22 cellular contexts compared by ENCODE assay signal in the genomic region with DNA sequence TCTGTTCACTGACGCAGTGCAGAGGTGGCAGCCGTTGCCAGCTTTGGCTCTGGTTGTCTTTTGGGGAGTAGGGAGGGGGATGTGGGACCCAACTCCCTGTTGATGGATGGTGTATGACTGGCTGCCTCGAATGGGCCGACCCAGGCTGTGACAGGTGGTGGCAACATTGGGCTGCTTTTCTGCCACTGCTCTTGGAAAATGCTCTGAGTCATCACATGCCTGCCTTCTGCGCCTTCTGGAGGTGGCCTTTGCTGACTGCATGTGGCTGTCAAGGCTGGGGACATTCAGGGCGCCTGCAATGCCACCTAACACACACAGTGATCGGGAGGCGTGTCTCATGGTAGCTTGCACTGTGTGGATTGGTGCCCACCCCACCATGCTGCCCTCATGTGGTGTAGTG. TPM values are rescaled to one million over a fixed set of nuclear protein-coding genes. Genes with fewer than 3 reads are reported as not detected.
DNase-seq lines count a peak whose midpoint lies in the region; ATAC-seq and TF ChIP-seq lines count a peak whose summit lies in the region.
"Had no signal": no experiment of that assay in that cellular context is flagged by ENCODE, and none has a peak within 500 bp of the region (broad histone marks: within the 10 kb centered on the region; RNA-seq: fewer than 3 reads in every experiment).

No MANE protein-coding gene starts in this region.

- peak; percentile 5 for DNase-seq in DMS53 treated with DMSO at 0.1 percent for 48 hours (lab: John Stamatoyannopoulos, UW; ENCODE audit: unreplicated experiment)
- DNase-seq in NCI-H1694 (lab: John Stamatoyannopoulos, UW) = peak; percentile 44
- peak; percentile 23 for DNase-seq in hepatocyte (ENCODE audit: low spot score)
- peak; percentile 39 for DNase-seq in retina
- no peak for DNase-seq in colonic mucosa
- DNase-seq in putamen (ENCODE audit: low spot score) = no peak
- DNase-seq: activated CD4-positive, alpha-beta memory T cell treated with anti-CD3 and anti-CD28 coated beads for 36 hours; activated naive CD4-positive, alpha-beta T cell treated with Interleukin-2 at 50 U/mL for 16 hours; activated T-cell treated with anti-CD3 and anti-CD28 coated beads for 4 hours; cerebellar nuclear complex; effector memory CD4-positive, alpha-beta T cell; GDM1; NCI-H2081; NCI-H510A; tibial artery had no signal

- no peak overlapping the region for H3K4me3 ChIP-seq in hepatocyte
- H3K4me3 ChIP-seq in colonic mucosa = no peak overlapping the region
- H3K4me3 ChIP-seq: esophagus muscularis mucosa, right lobe of liver, tibial artery had no signal

- H3K27ac ChIP-seq in hepatocyte = no peak overlapping the region
- H3K27ac ChIP-seq in colonic mucosa = no peak overlapping the region
- H3K27ac ChIP-seq: esophagus muscularis mucosa, KMS-11, right lobe of liver, tibial artery had no signal

- H3K9me2 ChIP-seq in hepatocyte (replicated peaks; ENCODE audit: insufficient read depth) = no peaks in the 10 kb centered on the region

- no peak overlapping the region for H2AFZ ChIP-seq in hepatocyte

- H3K4me1 ChIP-seq in hepatocyte (ENCODE audit: insufficient read depth) = peaks cover 4% of the 10 kb centered on the region
- no peaks in the 10 kb centered on the region for H3K4me1 ChIP-seq in colonic mucosa
- H3K4me1 ChIP-seq: esophagus muscularis mucosa, right lobe of liver, tibial artery had no signal

- TF ChIP-seq CTCF in hepatocyte (IDR thresholded peaks at IDR 0.05; ENCODE audit: poor library complexity) (peak; percentile 10), colonic mucosa (IDR thresholded peaks at IDR 0.05) (no peak)

- H4K20me1 ChIP-seq in hepatocyte (ENCODE audit: insufficient read depth, poor library complexity, severe bottlenecking) = no peaks in the 10 kb centered on the region

- H3K36me3 ChIP-seq in hepatocyte (replicated peaks; ENCODE audit: insufficient read depth, low read depth) (no peaks in the 10 kb centered on the region), colonic mucosa (no peaks in the 10 kb centered on the region)
- H3K36me3 ChIP-seq: esophagus muscularis mucosa, right lobe of liver, tibial artery had no signal

- H3K9me3 ChIP-seq in hepatocyte (ENCODE audit: low read depth) = no peaks in the 10 kb centered on the region
- H3K9me3 ChIP-seq in colonic mucosa = no peaks in the 10 kb centered on the region
- H3K9me3 ChIP-seq: esophagus muscularis mucosa, right lobe of liver, tibial artery had no signal

- no peaks in the 10 kb centered on the region for H3K79me2 ChIP-seq in hepatocyte

- intact Hi-C loops in colonic mucosa (cut with DNase I) = no loop called here

- H3K4me2 ChIP-seq in hepatocyte = no peak overlapping the region
- H3K4me2 ChIP-seq: KMS-11 had no signal

- WGBS in hepatocyte (ENCODE audit: low lambda C conversion rate, missing lambda C conversion rate) = 85% methylated on average over 8 of the region's 8 CpGs

- ATAC-seq in GM21360 (IDR thresholded peaks at IDR 0.05; ENCODE audit: unreplicated experiment) = no peak
- ATAC-seq: Right ventricle myocardium inferior had no signal

- H3K9ac ChIP-seq in colonic mucosa (ENCODE audit: low read depth in 2 of 2, low read length in 2 of 2) = no peak overlapping the region
- H3K9ac ChIP-seq: KMS-11 had no signal

- no peaks in the 10 kb centered on the region for H3K27me3 ChIP-seq in hepatocyte
- H3K27me3 ChIP-seq in colonic mucosa = no peaks in the 10 kb centered on the region
- H3K27me3 ChIP-seq: right lobe of liver had no signal

RNA-seq across cellular contexts. Expression of a gene that starts 27.1 kb away (rescaled TPM):
- total RNA-seq in hepatocyte (0.17 and 0.20 TPM in 2 replicates), colonic mucosa (under 1 TPM in 1 of 2 donors, not detected in 1; 0.13 TPM)
- polyA plus RNA-seq in hepatocyte = 0.40 TPM in 1 of 2 replicates, not detected in the other
- total RNA-seq: glomerular endothelial cell had no signal
- polyA plus RNA-seq: aorta had no signal

Comparison
In these comparisons a context has a peak if more than half of its experiments do, and no peak if none do; other contexts are left out.
1. DNase-seq: peak in DMS53 treated with DMSO at 0.1 percent for 48 hours (single experiment), NCI-H1694 (single experiment), hepatocyte (single experiment) and retina (single experiment); none in colonic mucosa (single experiment) and putamen (single experiment).